In genomic region chr20:50251992-50252491, GRCh38 we compare ENCODE assay signal across 13 cellular contexts.
DNase-seq lines count a peak whose midpoint lies in the region; ATAC-seq, FAIRE-seq and TF ChIP-seq lines count a peak whose summit lies in the region.
"Had no signal": no experiment of that assay in that cellular context is flagged by ENCODE, and none has a peak within 500 bp of the region (broad histone marks: within the 10 kb centered on the region; RNA-seq: fewer than 3 reads in every experiment).

No MANE protein-coding gene starts in this region.

- peaks cover 11% of the 10 kb centered on the region for H3K4me1 Mint-ChIP-seq in neural crest cell
- H3K4me1 Mint-ChIP-seq: activated CD4-positive, alpha-beta T cell treated with anti-CD3 and anti-CD28 coated beads, Interleukin-2, amount 10 ng/mL, durations not matched to agents 7 days and 5 days; activated T-helper 17 cell treated with anti-CD3 and anti-CD28 coated beads, Interleukin-2, amount 50 U/mL, for 72 hours had no signal

- no TSS peak for BruUV-seq in K562 (replicated peaks; lab: Mats Ljungman, UMichigan)

- CTCF ChIA-PET in K562 (lab: Yijun Ruan, JAX; ENCODE audit: low intra/inter-chr PET ratio), result no interaction called here

- 0 out of 4 replicates have a peak overlapping the region, but pooled peaks of 1 of the 2 experiments have one; percentile 10 for H3K9ac ChIP-seq in K562 (ENCODE audit: insufficient read depth in 1 of 2, low read depth in 2 of 2, low read length in 2 of 2)

- H2AFZ ChIP-seq in K562 (ENCODE audit: low read depth, low read length), result peak overlapping the region; percentile 28; the same call in 1 of the 2 replicates

- TF ChIP-seq POLR2A in K562 (conservative IDR thresholded peaks at IDR 0.05), result no peak
- no peak for TF ChIP-seq POLR2A in GM12891 (IDR thresholded peaks at IDR 0.05; ENCODE audit: low read depth, low read length)

- H3K4me1 ChIP-seq in K562 (replicated peaks in 1 of 2; ENCODE audit: control insufficient read depth in 2 of 2, insufficient read depth in 2 of 2, low read length in 2 of 2), result peaks cover 8 to 20% of the 10 kb centered on the region in 2 experiments

- H3K27ac Mint-ChIP-seq in neural crest cell (ENCODE audit: unreplicated experiment), result peak overlapping the region; percentile 20
- H3K27ac Mint-ChIP-seq: activated CD4-positive, alpha-beta T cell treated with anti-CD3 and anti-CD28 coated beads, Interleukin-2, amount 10 ng/mL, durations not matched to agents 7 days and 5 days; activated T-helper 17 cell treated with anti-CD3 and anti-CD28 coated beads, Interleukin-2, amount 50 U/mL, for 72 hours; T-helper 17 cell had no signal

- ATAC-seq in K562, result no peak
- ATAC-seq: activated T-helper 17 cell treated with anti-CD3 and anti-CD28 coated beads, Interleukin-2, amount 50 U/mL, for 72 hours; T-helper 17 cell had no signal

- H3K4me3 Mint-ChIP-seq in neural crest cell, result no peak overlapping the region
- H3K4me3 Mint-ChIP-seq: activated CD4-positive, alpha-beta T cell treated with anti-CD3 and anti-CD28 coated beads, Interleukin-2, amount 10 ng/mL, durations not matched to agents 7 days and 5 days; activated T-helper 17 cell treated with anti-CD3 and anti-CD28 coated beads, Interleukin-2, amount 50 U/mL, for 72 hours; T-helper 17 cell had no signal

- H3K27me3 Mint-ChIP-seq in neural crest cell (ENCODE audit: low read depth), result no peaks in the 10 kb centered on the region

- WGBS in K562 (ENCODE audit: insufficient coverage, low coverage, missing lambda C conversion rate), result 45% methylated on average over 7 of the region's 7 CpGs

- no peaks in the 10 kb centered on the region for H3K36me3 ChIP-seq in K562 (ENCODE audit: control insufficient read depth, insufficient read depth, low read length)

- TF ChIP-seq CTCF in K562 (IDR thresholded peaks at IDR 0.05 in 2 of 3, conservative IDR thresholded peaks at IDR 0.05 in 1 of 3; ENCODE audit: insufficient read depth in 2 of 3, low read depth in 1 of 3, low read length in 3 of 3), result no peak
- TF ChIP-seq CTCF in neural crest cell (conservative IDR thresholded peaks at IDR 0.05), result no peak
- TF ChIP-seq CTCF in GM13977 (IDR thresholded peaks at IDR 0.05; ENCODE audit: extremely low read depth, insufficient read depth, missing control alignments), result no peak

- TF ChIP-seq RAD21 in K562 (CRISPR knock-in tag; conservative IDR thresholded peaks at IDR 0.05 in 1 of 2, IDR thresholded peaks at IDR 0.05 in 1 of 2), result no peak

- no peak overlapping the region for H3K4me2 ChIP-seq in K562 (ENCODE audit: insufficient read depth, low read length)

- no peaks in the 10 kb centered on the region for H3K79me2 ChIP-seq in K562 (ENCODE audit: control insufficient read depth, insufficient read depth, low read length)

- H4K20me1 ChIP-seq in K562 (replicated peaks; ENCODE audit: control insufficient read depth, insufficient read depth, low read length), result no peaks in the 10 kb centered on the region

- POLR2A ChIA-PET in K562 (lab: Yijun Ruan, JAX), result no interaction called here

- TF ChIP-seq EP300 in K562 (IDR thresholded peaks at IDR 0.05; ENCODE audit: low read length), result no peak

- H3K9me1 ChIP-seq in K562 (ENCODE audit: control insufficient read depth, insufficient read depth, low read length), result no peaks in the 10 kb centered on the region

- H3K9me3 ChIP-seq in K562 (replicated peaks; ENCODE audit: control insufficient read depth, insufficient read depth, low read depth, low read length), result no peaks in the 10 kb centered on the region

- FAIRE-seq in K562 (lab: Jason Lieb, UNC) (no peak), GM12891 (lab: Jason Lieb, UNC) (no peak)

- H3K36me3 Mint-ChIP-seq in neural crest cell (ENCODE audit: low read depth), result no peaks in the 10 kb centered on the region

- H3K9me3 Mint-ChIP-seq in neural crest cell, result no peaks in the 10 kb centered on the region
- H3K9me3 Mint-ChIP-seq: activated CD4-positive, alpha-beta T cell treated with anti-CD3 and anti-CD28 coated beads, Interleukin-2, amount 10 ng/mL, durations not matched to agents 7 days and 5 days; activated T-helper 17 cell treated with anti-CD3 and anti-CD28 coated beads, Interleukin-2, amount 50 U/mL, for 72 hours had no signal

- H3K27ac ChIP-seq in K562 (ENCODE audit: extremely low read depth, low read depth, low read length), result no peak overlapping the region

- intact Hi-C loops in K562 (cut with micrococcal nuclease), result no loop called here

- no peaks in the 10 kb centered on the region for H3K27me3 ChIP-seq in K562 (ENCODE audit: control insufficient read depth in 2 of 2, insufficient read depth in 2 of 2, low read length in 2 of 2)

- in situ Hi-C loops in K562 (cut with MboI), result no loop called here
- in situ Hi-C loops in GM13977 (cut with MboI; ENCODE audit: low pct_unique_long_range_greater_than_20kb, low sequenced_read_pairs, unreplicated experiment), result no loop called here

- DNase-seq in AG20443 (ENCODE audit: low spot score) (peak; percentile 77), HS-5 (ENCODE audit: low read depth) (peak; percentile 97), K562 (ENCODE audit: extremely low read depth in 1 of 4, low spot score in 3 of 4) (no peak), neural crest cell (ENCODE audit: low read depth, low spot score) (no peak), GM13977 (ENCODE audit: low spot score) (no peak), NAMALWA (ENCODE audit: low spot score) (no peak), GM12891 (ENCODE audit: insufficient read length, low spot score) (no peak)
- no peak for DNase-seq in activated CD4-positive, alpha-beta T cell treated with anti-CD3 and anti-CD28 coated beads for 4 hours
- DNase-seq: activated CD4-positive, alpha-beta T cell treated with anti-CD3 and anti-CD28 coated beads, Interleukin-2, amount 10 ng/mL, durations not matched to agents 7 days and 5 days; stimulated activated CD4-positive, alpha-beta T cell treated with anti-CD3 and anti-CD28 coated beads, Interleukin-4, amount 100 ng/mL, for 1 hour; stimulated activated naive CD4-positive, alpha-beta T cell; T-helper 17 cell had no signal

- H3K4me3 ChIP-seq in K562, result no peak overlapping the region

TF ChIP-seq in K562, 482 proteins besides CTCF, POLR2A, EP300 and RAD21:
- TF ChIP-seq CREB1 (IDR thresholded peaks at IDR 0.05) (no peak), CREB1 (CRISPR knock-in tag; IDR thresholded peaks at IDR 0.05) (no peak), C11orf30 (IDR thresholded peaks at IDR 0.05; ENCODE audit: low read depth) (peak; percentile 30; the same call in 1 of the 2 replicates), ZNF324 (CRISPR knock-in tag; IDR thresholded peaks at IDR 0.05) (no peak), FOXA3 (CRISPR knock-in tag; conservative IDR thresholded peaks at IDR 0.05 in 1 of 2, IDR thresholded peaks at IDR 0.05 in 1 of 2) (0 out of 4 replicates have a peak, but pooled peaks of 1 of the 2 experiments have one; percentile 28)

TF ChIP-seq in GM12891, 5 proteins besides CTCF, POLR2A, EP300 and RAD21:
- no peak for TF ChIP-seq TAF1 (IDR thresholded peaks at IDR 0.05; ENCODE audit: low read depth, low read length)
- no peak for TF ChIP-seq POU2F2 (IDR thresholded peaks at IDR 0.05; ENCODE audit: low read depth, low read length)
- no peak for TF ChIP-seq SPI1 (IDR thresholded peaks at IDR 0.05; ENCODE audit: low read depth, low read length)
- TF ChIP-seq PAX5 (IDR thresholded peaks at IDR 0.05; ENCODE audit: insufficient read depth, low read length, severe bottlenecking), result no peak
- no peak for TF ChIP-seq POLR2AphosphoS5 (IDR thresholded peaks at IDR 0.05; ENCODE audit: low read depth, low read length)

Comparison
In these comparisons a context has a peak if more than half of its experiments do, and no peak if none do; other contexts are left out.
1. DNase-seq: peak in AG20443 (single experiment) and HS-5 (single experiment); none in K562 (0 of 4), neural crest cell (single experiment), activated CD4-positive, alpha-beta T cell treated with anti-CD3 and anti-CD28 coated beads for 4 hours (0 of 2), GM13977 (single experiment), NAMALWA (single experiment) and GM12891 (single experiment).